ENCODE assay signal across 18 cellular contexts in the genomic region with DNA sequence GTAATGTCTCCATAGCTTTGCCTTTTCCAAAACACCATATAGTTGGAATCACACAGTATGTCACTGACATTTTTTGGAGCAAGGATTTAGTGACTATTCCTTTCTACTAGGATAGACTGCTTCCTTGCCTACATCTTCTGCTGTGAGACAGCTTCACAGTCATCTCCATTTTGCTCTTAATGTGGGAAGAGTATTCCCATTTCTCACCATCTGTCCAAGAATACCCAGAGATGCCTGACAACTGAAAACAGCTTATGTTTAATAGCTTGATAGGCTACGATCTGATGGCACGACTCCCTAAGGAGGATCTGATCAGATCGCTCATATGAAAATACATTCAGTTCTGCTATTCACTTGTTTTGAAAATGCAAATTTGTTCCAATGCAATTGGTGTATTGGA. TPM values are rescaled to one million over a fixed set of nuclear protein-coding genes. Genes with fewer than 3 reads are reported as not detected.
DNase-seq lines count a peak whose midpoint lies in the region; TF ChIP-seq lines count a peak whose summit lies in the region.
"Had no signal": no experiment of that assay in that cellular context is flagged by ENCODE, and none has a peak within 500 bp of the region (broad histone marks: within the 10 kb centered on the region; RNA-seq: fewer than 3 reads in every experiment).

No MANE protein-coding gene starts in this region.

- no peak for TF ChIP-seq CTCF in glutamatergic neuron (IDR thresholded peaks at IDR 0.05; ENCODE audit: partially characterized antibody, unreplicated experiment)
- no peak for TF ChIP-seq CTCF in prostate gland (IDR thresholded peaks at IDR 0.05)

- no peak overlapping the region for H3K27ac Mint-ChIP-seq in glutamatergic neuron (ENCODE audit: unreplicated experiment)
- H3K27ac Mint-ChIP-seq: CD14-positive monocyte; CD4-positive, alpha-beta T cell had no signal

- peaks cover 4% of the 10 kb centered on the region for H3K27me3 Mint-ChIP-seq in glutamatergic neuron (ENCODE audit: unreplicated experiment)
- H3K27me3 Mint-ChIP-seq: CD4-positive, alpha-beta T cell had no signal

- H3K4me3 ChIP-seq in prostate gland: no peak overlapping the region
- H3K4me3 ChIP-seq: BLaER1 treated with 17β-estradiol and CSF1 and Interleukin-3, amounts not matched to agents 10 nM and 100 nM had no signal

- DNase-seq in Ammon's horn (ENCODE audit: low spot score) (peak; percentile 37), NCI-H69 (lab: John Stamatoyannopoulos, UW) (peak; percentile 30), inferior parietal cortex (ENCODE audit: extremely low spot score) (peak; percentile 19), superior temporal gyrus (ENCODE audit: extremely low spot score) (peak; percentile 49), glutamatergic neuron (no peak), NCI-H748 treated with DMSO at 0.1 percent for 48 hours (lab: John Stamatoyannopoulos, UW) (no peak), prostate gland (ENCODE audit: low spot score) (no peak)
- DNase-seq: BE2C; Calu3; CD4-positive, alpha-beta T cell; COR-L47; DND-41; GOT3; H7; HCEC 1CT had no signal

- peaks cover 2% of the 10 kb centered on the region for H3K9me3 Mint-ChIP-seq in glutamatergic neuron (ENCODE audit: unreplicated experiment)

- H3K36me3 Mint-ChIP-seq in glutamatergic neuron (ENCODE audit: unreplicated experiment): no peaks in the 10 kb centered on the region
- H3K36me3 Mint-ChIP-seq: CD14-positive monocyte had no signal

- no peaks in the 10 kb centered on the region for H3K36me3 ChIP-seq in prostate gland
- H3K36me3 ChIP-seq: BE2C; BLaER1 treated with 17β-estradiol and CSF1 and Interleukin-3, amounts not matched to agents 10 nM and 100 nM had no signal

- H3K27ac ChIP-seq in prostate gland: no peak overlapping the region
- H3K27ac ChIP-seq: 22Rv1; BLaER1 treated with 17β-estradiol and CSF1 and Interleukin-3, amounts not matched to agents 10 nM and 100 nM had no signal

- H3K4me1 ChIP-seq in prostate gland (replicated peaks): no peaks in the 10 kb centered on the region
- H3K4me1 ChIP-seq: BE2C had no signal

- no peak for TF ChIP-seq POLR2A in prostate gland (IDR thresholded peaks at IDR 0.05)

- peaks cover 15% of the 10 kb centered on the region for H3K4me1 Mint-ChIP-seq in glutamatergic neuron (ENCODE audit: low read depth, unreplicated experiment)
- H3K4me1 Mint-ChIP-seq: CD14-positive monocyte had no signal

- intact Hi-C loops in prostate gland (cut with DNase I): no loop called here

- H3K27me3 ChIP-seq in prostate gland (replicated peaks; ENCODE audit: insufficient read depth): no peaks in the 10 kb centered on the region
- H3K27me3 ChIP-seq: BE2C; BLaER1 treated with 17β-estradiol and CSF1 and Interleukin-3, amounts not matched to agents 10 nM and 100 nM had no signal

- H3K9me3 ChIP-seq in prostate gland: no peaks in the 10 kb centered on the region
- H3K9me3 ChIP-seq: BE2C had no signal

- H3K4me3 Mint-ChIP-seq in glutamatergic neuron (ENCODE audit: unreplicated experiment): no peak overlapping the region
- H3K4me3 Mint-ChIP-seq: CD14-positive monocyte; CD4-positive, alpha-beta T cell had no signal

- 81% methylated on average over 3 of the region's 3 CpGs for WGBS in prostate gland

RNA-seq across cellular contexts. Expression of a gene that starts 29.4 kb away (rescaled TPM):
- not detected for total RNA-seq in glutamatergic neuron (ENCODE audit: unreplicated experiment)
- 1 to 10 TPM in 1 of 2 donors, not detected in 1; 2.2 TPM for total RNA-seq in prostate gland
- total RNA-seq: Calu3; CD4-positive, alpha-beta T cell; H7 had no signal

RNA-seq across cellular contexts. Expression of a gene that starts 59.2 kb away (rescaled TPM):
- total RNA-seq in glutamatergic neuron (ENCODE audit: unreplicated experiment) (not detected), prostate gland (under 1 TPM in 1 of 2 donors, not detected in 1; 0.74 TPM)
- total RNA-seq: Calu3; CD4-positive, alpha-beta T cell had no signal

Comparison
In these comparisons a context has a peak if more than half of its experiments do, and no peak if none do; other contexts are left out.
1. DNase-seq: peak in Ammon's horn (single experiment), NCI-H69 (single experiment), inferior parietal cortex (single experiment) and superior temporal gyrus (single experiment); none in glutamatergic neuron (single experiment), NCI-H748 treated with DMSO at 0.1 percent for 48 hours (single experiment) and prostate gland (single experiment).